Comparison of ENCODE assay signal across 8 cellular contexts in genomic region chr1:214427871-214428277, GRCh38.
DNase-seq lines count a peak whose midpoint lies in the region; ATAC-seq and TF ChIP-seq lines count a peak whose summit lies in the region.

No MANE protein-coding gene starts in this region.

- POLR2A ChIA-PET in AG04450 (lab: Yijun Ruan, JAX), result interaction anchor here (0.9 to 1.0 kb wide), 3 partner anchors 11 to 36 kb away, joined by 3 read pairs; no protein-coding TSS in a partner anchor

- peaks cover 44% of the 10 kb centered on the region for H3K4me1 ChIP-seq in RWPE2 (ENCODE audit: insufficient read depth, poor library complexity, severe bottlenecking)
- no peaks in the 10 kb centered on the region for H3K4me1 ChIP-seq in lower lobe of right lung
- H3K4me1 ChIP-seq in stomach, result no peaks in the 10 kb centered on the region
- H3K4me1 ChIP-seq in aorta (ENCODE audit: control insufficient read depth in 1 of 2, insufficient read depth in 2 of 2, low read length in 2 of 2), result peaks cover 2 to 8% of the 10 kb centered on the region in 2 donors

- no peak for TF ChIP-seq EP300 in stomach (IDR thresholded peaks at IDR 0.05)

- ATAC-seq in GM19023 (IDR thresholded peaks at IDR 0.05; ENCODE audit: unreplicated experiment) (peak; percentile 89), HG03139 (IDR thresholded peaks at IDR 0.05; ENCODE audit: unreplicated experiment) (peak; percentile 98), RWPE2 (ENCODE audit: low read depth) (peak; percentile 98), lower lobe of right lung (peak; percentile 56 to 82), aorta (ENCODE audit: low FRiP score) (no peak)

- intact Hi-C loops in lower lobe of right lung (cut with DNase I) (no loop called here), stomach (cut with DNase I; ENCODE audit: low total_unique reads) (no loop called here), aorta (cut with DNase I) (no loop called here)

- TF ChIP-seq CTCF in AG04450 (IDR thresholded peaks at IDR 0.05; ENCODE audit: low read depth, low read length) (no peak), RWPE2 (IDR thresholded peaks at IDR 0.05; ENCODE audit: poor library complexity, severe bottlenecking) (no peak), lower lobe of right lung (IDR thresholded peaks at IDR 0.05) (no peak), stomach (IDR thresholded peaks at IDR 0.05) (no peak)

- H3K4me3 ChIP-seq in AG04450 (ENCODE audit: low read depth, low read length) (no peak overlapping the region), RWPE2 (ENCODE audit: severe bottlenecking) (no peak overlapping the region), lower lobe of right lung (no peak overlapping the region), stomach (no peak overlapping the region), aorta (ENCODE audit: low read length in 2 of 2) (no peak overlapping the region)

- H3K9me3 ChIP-seq in AG04450 (ENCODE audit: control insufficient read depth, insufficient read depth, low read length) (no peaks in the 10 kb centered on the region), RWPE2 (ENCODE audit: severe bottlenecking) (no peaks in the 10 kb centered on the region), lower lobe of right lung (no peaks in the 10 kb centered on the region), stomach (no peaks in the 10 kb centered on the region), aorta (ENCODE audit: control insufficient read depth, low read length) (no peaks in the 10 kb centered on the region)

- H3K36me3 ChIP-seq in RWPE2 (ENCODE audit: low read depth) (0 out of 2 replicates have a peak, but pooled peaks cover 3% of the 10 kb centered on the region), lower lobe of right lung (no peaks in the 10 kb centered on the region), stomach (no peaks in the 10 kb centered on the region), aorta (ENCODE audit: control insufficient read depth in 1 of 2, insufficient read depth in 2 of 2, low read length in 1 of 2) (no peaks in the 10 kb centered on the region)

- DNase-seq in AG04450 (ENCODE audit: low read depth, low spot score) (peak; percentile 76), RWPE2 (ENCODE audit: low spot score) (peak; percentile 74), lower lobe of right lung (no peak), stomach (peak; percentile 29), aorta (no peak)
- DNase-seq in activated T-helper 9 cell treated with anti-CD3 and anti-CD28 coated beads, Interleukin-2, amount 50 U/mL, for 16 hours (ENCODE audit: low read depth), result peak; percentile 12

- no peaks in the 10 kb centered on the region for H3K27me3 ChIP-seq in AG04450 (ENCODE audit: control insufficient read depth, insufficient read depth, low read length)
- no peaks in the 10 kb centered on the region for H3K27me3 ChIP-seq in RWPE2 (ENCODE audit: insufficient read depth, poor library complexity, severe bottlenecking)
- no peaks in the 10 kb centered on the region for H3K27me3 ChIP-seq in lower lobe of right lung (ENCODE audit: low read depth)
- no peaks in the 10 kb centered on the region for H3K27me3 ChIP-seq in stomach
- H3K27me3 ChIP-seq in aorta (ENCODE audit: control insufficient read depth in 1 of 2, insufficient read depth in 2 of 2, low read length in 1 of 2), result no peaks in the 10 kb centered on the region

- no peak for TF ChIP-seq POLR2A in stomach (IDR thresholded peaks at IDR 0.05)

- peak overlapping the region; percentile 81 for H3K27ac ChIP-seq in AG04450 (ENCODE audit: low read depth, low read length)
- peak overlapping the region; percentile 90 for H3K27ac ChIP-seq in RWPE2 (ENCODE audit: poor library complexity, severe bottlenecking)
- no peak overlapping the region for H3K27ac ChIP-seq in lower lobe of right lung
- H3K27ac ChIP-seq in stomach, result no peak overlapping the region
- no peak overlapping the region for H3K27ac ChIP-seq in aorta (ENCODE audit: low read depth in 1 of 2, low read length in 2 of 2)

- CTCF ChIA-PET in AG04450 (lab: Charles Lee), result interaction anchor here (0.8 to 1.5 kb wide), 2 partner anchors 95 to 213 kb away, joined by 4 to 6 read pairs; no protein-coding TSS in a partner anchor

- WGBS in stomach, 5 donors, result 60 to 76% (median 73%) methylated on average over 7 of the region's 7 CpGs
- WGBS in aorta, 2 donors, result 81 to 83% methylated on average over 7 of the region's 7 CpGs

Comparison
In these comparisons a context has a peak if more than half of its experiments do, and no peak if none do; other contexts are left out.
1. DNase-seq: peak in AG04450 (single experiment), RWPE2 (single experiment), activated T-helper 9 cell treated with anti-CD3 and anti-CD28 coated beads, Interleukin-2, amount 50 U/mL, for 16 hours (single experiment) and stomach (single experiment); none in lower lobe of right lung (single experiment) and aorta (0 of 2).
2. H3K27ac ChIP-seq: peak in AG04450 (single experiment) and RWPE2 (single experiment); none in lower lobe of right lung (single experiment), stomach (0 of 5) and aorta (0 of 2).